ENCODE assay signal across 12 cellular contexts in genomic region chr18:2968559-2968958, GRCh38. TPM values are rescaled to one million over a fixed set of nuclear protein-coding genes. Genes with fewer than 3 reads are reported as not detected.
DNase-seq lines count a peak whose midpoint lies in the region; ATAC-seq and TF ChIP-seq lines count a peak whose summit lies in the region.
"Had no signal": no experiment of that assay in that cellular context is flagged by ENCODE, and none has a peak within 500 bp of the region (broad histone marks: within the 10 kb centered on the region; RNA-seq: fewer than 3 reads in every experiment).

No MANE protein-coding gene starts in this region.

- peaks cover 10% of the 10 kb centered on the region for H3K36me3 ChIP-seq in OCI-LY3 (replicated peaks; ENCODE audit: low read depth, low read length)
- no peaks in the 10 kb centered on the region for H3K36me3 ChIP-seq in neutrophil
- H3K36me3 ChIP-seq in SK-N-SH (replicated peaks in 1 of 2; ENCODE audit: control insufficient read depth in 1 of 2, insufficient read depth in 2 of 2, low read length in 1 of 2): no peaks in the 10 kb centered on the region
- H3K36me3 ChIP-seq: thoracic aorta had no signal

- peak overlapping the region; percentile 96 for H3K27ac Mint-ChIP-seq in CD4-positive, alpha-beta T cell
- peak overlapping the region; percentile 93 to 99 for H3K27ac Mint-ChIP-seq in effector memory CD8-positive, alpha-beta T cell

- no peak for TF ChIP-seq EP300 in SK-N-SH (IDR thresholded peaks at IDR 0.05; ENCODE audit: borderline replicate concordance in 1 of 2, low read depth in 1 of 2, low read length in 1 of 2)

- H3K4me3 Mint-ChIP-seq in CD4-positive, alpha-beta T cell: peak overlapping the region; percentile 67
- H3K4me3 Mint-ChIP-seq in effector memory CD8-positive, alpha-beta T cell: peak overlapping the region; percentile 75 to 88

- CTCF ChIA-PET in CD4-positive, alpha-beta T cell (lab: Charles Lee): interaction anchor here (1.1 to 1.5 kb wide), 5 partner anchors 15 to 278 kb away, joined by 3 to 4 read pairs (median 4); no protein-coding TSS in a partner anchor
- CTCF ChIA-PET in SK-N-SH (lab: Yijun Ruan, JAX): interaction anchor here (1.0 to 1.8 kb wide), 2 partner anchors 19 to 21 kb away, joined by 3 to 5 read pairs; no protein-coding TSS in a partner anchor

- H3K9me3 Mint-ChIP-seq in CD4-positive, alpha-beta T cell: no peaks in the 10 kb centered on the region
- H3K9me3 Mint-ChIP-seq in effector memory CD8-positive, alpha-beta T cell: no peaks in the 10 kb centered on the region

- H3K36me3 Mint-ChIP-seq in CD4-positive, alpha-beta T cell (ENCODE audit: low read depth): peaks cover 22% of the 10 kb centered on the region
- H3K36me3 Mint-ChIP-seq in effector memory CD8-positive, alpha-beta T cell (ENCODE audit: insufficient read depth): peaks cover 26% of the 10 kb centered on the region

- H3K9ac ChIP-seq in OCI-LY3 (ENCODE audit: low read length) (peak overlapping the region; percentile 87), SK-N-SH (no peak overlapping the region)

- no peaks in the 10 kb centered on the region for H3K9me3 ChIP-seq in CD4-positive, alpha-beta T cell (ENCODE audit: control insufficient read depth, low read length)
- H3K9me3 ChIP-seq in OCI-LY3 (ENCODE audit: insufficient read depth, low read length) (no peaks in the 10 kb centered on the region), neutrophil (no peaks in the 10 kb centered on the region), SK-N-SH (no peaks in the 10 kb centered on the region)
- H3K9me3 ChIP-seq: thoracic aorta had no signal

- no peak for DNase-seq in CD4-positive, alpha-beta T cell
- DNase-seq in effector memory CD8-positive, alpha-beta T cell: no peak
- DNase-seq in SK-N-SH (no peak), NCI-H526 treated with DMSO at 0.1 percent for 48 hours (lab: John Stamatoyannopoulos, UW) (no peak)
- DNase-seq: activated CD4-positive, alpha-beta T cell treated with anti-CD3 and anti-CD28 coated beads for 1 hour; KBM-7; stimulated activated CD4-positive, alpha-beta T cell treated with anti-CD3 and anti-CD28 coated beads, Interleukin-4, amount 100 ng/mL, for 1 hour had no signal

- 79% methylated on average over 1 of the region's 1 CpG for WGBS in SK-N-SH (ENCODE audit: low lambda C conversion rate)

- POLR2A ChIA-PET in CD4-positive, alpha-beta T cell (lab: Charles Lee): interaction anchor here (0.6 to 8.8 kb wide), 9 partner anchors 9 to 279 kb away, joined by 3 to 225 read pairs (median 10); partner anchors contain the start of gene MYL12A
- POLR2A ChIA-PET in SK-N-SH (lab: Yijun Ruan, JAX): no interaction called here

- H3K27me3 Mint-ChIP-seq in CD4-positive, alpha-beta T cell: no peaks in the 10 kb centered on the region
- H3K27me3 Mint-ChIP-seq in effector memory CD8-positive, alpha-beta T cell: no peaks in the 10 kb centered on the region

- no peaks in the 10 kb centered on the region for H3K9me2 ChIP-seq in SK-N-SH

- no peak for ATAC-seq in CD4-positive, alpha-beta T cell (ENCODE audit: poor library complexity)
- no peak for ATAC-seq in effector memory CD8-positive, alpha-beta T cell (replicated peaks)
- ATAC-seq in HG03097 (IDR thresholded peaks at IDR 0.05; ENCODE audit: low FRiP score, unreplicated experiment) (no peak), GM21825 (IDR thresholded peaks at IDR 0.05; ENCODE audit: unreplicated experiment) (no peak)

- H3K4me1 Mint-ChIP-seq in CD4-positive, alpha-beta T cell (ENCODE audit: low read depth): peaks cover 90% of the 10 kb centered on the region
- H3K4me1 Mint-ChIP-seq in effector memory CD8-positive, alpha-beta T cell (ENCODE audit: low read depth in 2 of 2): peaks cover 68 to 84% of the 10 kb centered on the region in 2 donors

- TF ChIP-seq RAD21 in SK-N-SH (IDR thresholded peaks at IDR 0.05; ENCODE audit: low read length): no peak

- no peaks in the 10 kb centered on the region for H3F3A ChIP-seq in SK-N-SH (replicated peaks; ENCODE audit: insufficient read depth)

- H3K4me1 ChIP-seq in OCI-LY3 (ENCODE audit: low read length): peaks cover 100% of the 10 kb centered on the region
- peaks cover 45 to 53% of the 10 kb centered on the region in 2 experiments for H3K4me1 ChIP-seq in neutrophil (ENCODE audit: control insufficient read depth in 1 of 2, insufficient read depth in 1 of 2, low read depth in 1 of 2, low read length in 1 of 2)
- peaks cover 6 to 9% of the 10 kb centered on the region in 2 experiments; a peak in 2 of 4 replicates for H3K4me1 ChIP-seq in SK-N-SH (ENCODE audit: control insufficient read depth in 1 of 2, insufficient read depth in 2 of 2, low read depth in 1 of 2, low read length in 1 of 2)

- peak overlapping the region; percentile 72 for H3K4me2 ChIP-seq in OCI-LY3 (ENCODE audit: low read length)
- H3K4me2 ChIP-seq in SK-N-SH: no peak overlapping the region

- peaks cover 83% of the 10 kb centered on the region for H3K79me2 ChIP-seq in OCI-LY3 (ENCODE audit: low read length)
- peaks cover 91% of the 10 kb centered on the region for H3K79me2 ChIP-seq in SK-N-SH (ENCODE audit: insufficient read depth)

- peak overlapping the region; percentile 81 for H3K27ac ChIP-seq in CD4-positive, alpha-beta T cell (ENCODE audit: low read depth, low read length)
- H3K27ac ChIP-seq in OCI-LY3 (ENCODE audit: low read length): peak overlapping the region; percentile 99
- peak overlapping the region; percentile 86 for H3K27ac ChIP-seq in neutrophil
- no peak overlapping the region for H3K27ac ChIP-seq in SK-N-SH (ENCODE audit: low read depth in 2 of 2, low read length in 1 of 2)
- H3K27ac ChIP-seq: thoracic aorta had no signal

- H3K4me3 ChIP-seq in OCI-LY3 (ENCODE audit: low read length) (peak overlapping the region; percentile 43; the same call in 1 of the 2 replicates), neutrophil (ENCODE audit: low read depth in 1 of 2, low read length in 1 of 2) (no peak overlapping the region), SK-N-SH (ENCODE audit: low read depth in 2 of 2, low read length in 1 of 2) (no peak overlapping the region)
- H3K4me3 ChIP-seq: thoracic aorta had no signal

- intact Hi-C loops in CD4-positive, alpha-beta T cell (cut with DNase I, micrococcal nuclease): loop anchor here (10.0 kb wide), 2 partner anchors 476 to 626 kb away; no protein-coding TSS in a partner anchor

- no peaks in the 10 kb centered on the region for H3K27me3 ChIP-seq in CD4-positive, alpha-beta T cell (ENCODE audit: control insufficient read depth, insufficient read depth, low read length)
- H3K27me3 ChIP-seq in OCI-LY3 (ENCODE audit: low read depth, low read length): no peaks in the 10 kb centered on the region
- H3K27me3 ChIP-seq in neutrophil: no peaks in the 10 kb centered on the region
- H3K27me3 ChIP-seq in SK-N-SH (ENCODE audit: insufficient read depth): no peaks in the 10 kb centered on the region

- H2AFZ ChIP-seq in OCI-LY3 (ENCODE audit: low read depth, low read length) (no peak overlapping the region), SK-N-SH (ENCODE audit: low read depth) (no peak overlapping the region)

- H4K20me1 ChIP-seq in OCI-LY3 (ENCODE audit: insufficient read depth, low read length) (no peaks in the 10 kb centered on the region), SK-N-SH (ENCODE audit: insufficient read depth) (no peaks in the 10 kb centered on the region)

- TF ChIP-seq CTCF in CD4-positive, alpha-beta T cell (IDR thresholded peaks at IDR 0.05): no peak
- TF ChIP-seq CTCF in OCI-LY3 (IDR thresholded peaks at IDR 0.05; ENCODE audit: low read depth, low read length): no peak
- no peak for TF ChIP-seq CTCF in neutrophil (IDR thresholded peaks at IDR 0.05)
- TF ChIP-seq CTCF in SK-N-SH (IDR thresholded peaks at IDR 0.05): no peak

TF ChIP-seq in SK-N-SH, 30 proteins besides CTCF, POLR2A, EP300 and RAD21:
- no peak for TF ChIP-seq NRF1 (IDR thresholded peaks at IDR 0.05; ENCODE audit: low read depth, low read length)
- no peak for TF ChIP-seq NFIC (IDR thresholded peaks at IDR 0.05; ENCODE audit: borderline replicate concordance)
- no peak for TF ChIP-seq MXI1 (IDR thresholded peaks at IDR 0.05; ENCODE audit: low read depth, low read length)
- no peak for TF ChIP-seq CHD2 (IDR thresholded peaks at IDR 0.05; ENCODE audit: low read length, partially characterized antibody)

RNA-seq across cellular contexts. Expression of gene LPIN2, which starts 44.4 kb away (rescaled TPM):
- 10 to 100 TPM; 48.7 to 49.0 TPM for total RNA-seq in CD4-positive, alpha-beta T cell
- polyA plus RNA-seq in SK-N-SH (2012; rRNA removed): 19.3 and 20.3 TPM in 2 replicates
- polyA plus RNA-seq in SK-N-SH (2012; cell fraction: cytosol; rRNA removed): 18.9 and 20.5 TPM in 2 replicates
- 17.1 and 27.5 TPM in 2 replicates for polyA plus RNA-seq in SK-N-SH (2012; cell fraction: nucleus; rRNA removed)

Comparison
In these comparisons a context has a peak if more than half of its experiments do, and no peak if none do; other contexts are left out.
1. H3K27ac ChIP-seq: peak in CD4-positive, alpha-beta T cell (single experiment), OCI-LY3 (single experiment) and neutrophil (single experiment); none in SK-N-SH (0 of 2).